In the genomic region with DNA sequence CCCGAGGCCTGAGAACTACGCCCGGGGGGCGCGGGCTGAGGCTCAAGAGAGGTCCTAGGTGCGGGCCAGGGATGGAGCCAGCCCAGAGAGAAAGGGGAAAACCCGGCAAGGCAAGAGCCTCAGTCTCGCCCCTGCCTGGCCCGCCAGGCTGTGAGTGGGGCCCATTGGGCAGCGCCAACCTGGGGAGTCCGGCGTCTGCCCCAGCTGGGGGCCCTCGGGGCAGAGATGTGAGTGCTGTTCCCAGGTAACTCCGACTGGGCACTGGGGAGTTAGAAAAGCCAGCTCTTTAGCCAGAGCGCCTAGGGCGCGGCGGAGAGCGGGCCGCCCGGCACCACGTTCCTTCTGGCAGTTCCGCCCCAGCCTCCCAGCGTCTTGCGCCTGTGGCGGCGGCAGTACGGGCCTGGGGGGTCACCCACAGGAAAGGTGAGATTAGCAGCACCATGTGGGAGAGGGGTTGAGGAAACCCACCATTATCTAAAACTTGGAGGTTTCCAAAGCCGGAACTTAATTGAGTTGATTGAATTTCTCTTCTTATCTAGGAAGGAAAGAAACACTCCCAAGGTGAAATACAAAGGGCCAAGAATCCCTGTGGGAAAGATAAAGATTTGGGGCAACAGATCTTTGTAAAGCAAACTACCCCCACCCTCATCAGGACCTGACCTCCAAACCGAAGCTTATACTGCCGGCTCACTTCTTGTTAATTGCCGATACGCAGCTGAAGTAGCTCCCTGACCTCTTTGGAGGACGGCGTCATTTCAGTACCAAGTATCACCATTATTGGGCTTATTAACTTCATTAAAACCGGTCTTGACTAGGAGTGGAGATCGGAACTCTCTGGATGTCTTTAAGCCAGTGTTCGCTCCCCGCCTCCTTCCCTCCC, we compare ENCODE assay signal across 24 cellular contexts. TPM values are rescaled to one million over a fixed set of nuclear protein-coding genes. Genes with fewer than 3 reads are reported as not detected.
DNase-seq lines count a peak whose midpoint lies in the region; ATAC-seq and TF ChIP-seq lines count a peak whose summit lies in the region.
"Had no signal": no experiment of that assay in that cellular context is flagged by ENCODE, and none has a peak within 500 bp of the region (broad histone marks: within the 10 kb centered on the region; RNA-seq: fewer than 3 reads in every experiment).

No MANE protein-coding gene starts in this region.

- TF ChIP-seq CTCF in glutamatergic neuron (IDR thresholded peaks at IDR 0.05; ENCODE audit: partially characterized antibody, unreplicated experiment) = no peak

- no peak overlapping the region for H3K4ac ChIP-seq in trophoblast cell (ENCODE audit: low read depth, low read length)

- no peak overlapping the region for H3K27ac Mint-ChIP-seq in glutamatergic neuron (ENCODE audit: unreplicated experiment)
- H3K27ac Mint-ChIP-seq: activated CD8-positive, alpha-beta memory T cell treated with anti-CD3 and anti-CD28 coated beads, Interleukin-2, amount 10 ng/mL, durations not matched to agents 7 days and 5 days; CD14-positive monocyte; immature natural killer cell; naive thymus-derived CD4-positive, alpha-beta T cell; progenitor cell of endocrine pancreas; T-helper 1 cell treated with Interleukin-12 subunit alpha and Interleukin-12 subunit beta and Interleukin-4 antibody, amounts not matched to agents 30 μg/mL and 1 μg/mL, for 36 hours had no signal

- peaks cover 77% of the 10 kb centered on the region for H3K27me3 ChIP-seq in trophoblast cell (ENCODE audit: insufficient read depth, low read length)

- no CpG with 5 or more reads among the region's 39 CpGs for WGBS in trophoblast cell (ENCODE audit: extremely low coverage, insufficient coverage, insufficient read length)

- ATAC-seq in activated CD4-positive, CD25-positive, alpha-beta regulatory T cell treated with anti-CD3 and anti-CD28 coated beads, Interleukin-2, amount 50 U/mL, for 24 hours = no peak
- ATAC-seq: activated CD8-positive, alpha-beta memory T cell treated with anti-CD3 and anti-CD28 coated beads, Interleukin-2, amount 10 ng/mL, durations not matched to agents 7 days and 5 days; naive thymus-derived CD4-positive, alpha-beta T cell had no signal

- no peak overlapping the region for H3K18ac ChIP-seq in trophoblast cell (ENCODE audit: low read length)

- no peak overlapping the region for H2AK5ac ChIP-seq in trophoblast cell (ENCODE audit: low read length)

- peak overlapping the region; percentile 59 for H2AFZ ChIP-seq in trophoblast cell (ENCODE audit: insufficient read depth, low read length, poor library complexity)

- H3K4me1 ChIP-seq in trophoblast cell (ENCODE audit: control insufficient read depth in 1 of 2, insufficient read depth in 2 of 2, low read length in 2 of 2) = peaks cover 19 to 29% of the 10 kb centered on the region in 2 experiments

- peaks cover 3% of the 10 kb centered on the region for H3K9me3 ChIP-seq in trophoblast cell (ENCODE audit: insufficient read depth, low read depth, low read length)

- no peak overlapping the region for H3K27ac ChIP-seq in trophoblast cell (ENCODE audit: low read depth, low read length)

- H2BK120ac ChIP-seq in trophoblast cell (ENCODE audit: insufficient read depth, low read length, poor library complexity) = no peak overlapping the region

- peaks cover 5% of the 10 kb centered on the region for H3K9me3 Mint-ChIP-seq in glutamatergic neuron (ENCODE audit: unreplicated experiment)
- H3K9me3 Mint-ChIP-seq: T-helper 1 cell treated with Interleukin-12 subunit alpha and Interleukin-12 subunit beta and Interleukin-4 antibody, amounts not matched to agents 30 μg/mL and 1 μg/mL, for 36 hours had no signal

- H3K36me3 Mint-ChIP-seq in glutamatergic neuron (ENCODE audit: unreplicated experiment) = no peaks in the 10 kb centered on the region
- H3K36me3 Mint-ChIP-seq: activated CD8-positive, alpha-beta memory T cell treated with anti-CD3 and anti-CD28 coated beads, Interleukin-2, amount 10 ng/mL, durations not matched to agents 7 days and 5 days had no signal

- H3K27me3 Mint-ChIP-seq in glutamatergic neuron (ENCODE audit: unreplicated experiment) = peaks cover 25% of the 10 kb centered on the region

- no peak overlapping the region for H4K12ac ChIP-seq in trophoblast cell (ENCODE audit: low read depth, low read length)

- H4K91ac ChIP-seq in trophoblast cell (ENCODE audit: low read depth, low read length) = no peak overlapping the region

- no peak overlapping the region for H2BK5ac ChIP-seq in trophoblast cell (ENCODE audit: low read depth, low read length, poor library complexity)

- H2BK12ac ChIP-seq in trophoblast cell (ENCODE audit: low read length) = no peak overlapping the region

- no peaks in the 10 kb centered on the region for H3K79me1 ChIP-seq in trophoblast cell (ENCODE audit: low read length)

- H3K4me2 ChIP-seq in trophoblast cell (ENCODE audit: low read length) = peak overlapping the region; percentile 62

- peak; percentile 74 for DNase-seq in ELF-1 (ENCODE audit: low read depth, low spot score)
- peak; percentile 89 for DNase-seq in NCI-H82 (lab: John Stamatoyannopoulos, UW)
- no peak for DNase-seq in glutamatergic neuron
- DNase-seq in trophoblast cell = no peak
- no peak for DNase-seq in anterior cingulate cortex (lab: John Stamatoyannopoulos, UW)
- no peak for DNase-seq in epidermal melanocyte (ENCODE audit: insufficient read length, low spot score)
- no peak for DNase-seq in SW480 (ENCODE audit: low spot score)
- DNase-seq: activated CD8-positive, alpha-beta memory T cell treated with anti-CD3 and anti-CD28 coated beads, Interleukin-2, amount 10 ng/mL, durations not matched to agents 7 days and 5 days; activated effector memory CD4-positive, alpha-beta T cell treated with Interleukin-2 at 50 U/mL for 16 hours; amniotic stem cell; DMS153; foreskin melanocyte; immature natural killer cell; naive thymus-derived CD4-positive, alpha-beta T cell; NCI-H2029 treated with DMSO at 0.1 percent for 48 hours; NCI-H510A; Right ventricle myocardium superior; stimulated activated CD4-positive, alpha-beta T cell treated with anti-CD3 and anti-CD28 coated beads, Interleukin-15, amount 100 ng/mL, for 24 hours; stimulated activated naive CD4-positive, alpha-beta T cell treated with Interleukin-2 at 50 U/mL for 16 hours had no signal

- no peak overlapping the region for H3K23ac ChIP-seq in trophoblast cell (ENCODE audit: low read length)

- peak overlapping the region; percentile 6 for H3K4me3 Mint-ChIP-seq in glutamatergic neuron (ENCODE audit: unreplicated experiment)
- H3K4me3 Mint-ChIP-seq: activated CD8-positive, alpha-beta memory T cell treated with anti-CD3 and anti-CD28 coated beads, Interleukin-2, amount 10 ng/mL, durations not matched to agents 7 days and 5 days; immature natural killer cell; naive thymus-derived CD4-positive, alpha-beta T cell; T-helper 1 cell treated with Interleukin-12 subunit alpha and Interleukin-12 subunit beta and Interleukin-4 antibody, amounts not matched to agents 30 μg/mL and 1 μg/mL, for 36 hours had no signal

- peaks cover 2% of the 10 kb centered on the region for H3K4me1 Mint-ChIP-seq in glutamatergic neuron (ENCODE audit: low read depth, unreplicated experiment)
- H3K4me1 Mint-ChIP-seq: activated CD8-positive, alpha-beta memory T cell treated with anti-CD3 and anti-CD28 coated beads, Interleukin-2, amount 10 ng/mL, durations not matched to agents 7 days and 5 days had no signal

- no peaks in the 10 kb centered on the region for H3K36me3 ChIP-seq in trophoblast cell (ENCODE audit: control insufficient read depth in 1 of 2, insufficient read depth in 2 of 2, low read length in 2 of 2)

- H3K79me2 ChIP-seq in trophoblast cell (ENCODE audit: control insufficient read depth, insufficient read depth, low read length, poor library complexity) = no peaks in the 10 kb centered on the region

- no peak overlapping the region for H3K14ac ChIP-seq in trophoblast cell (ENCODE audit: low read length)

- H3K4me3 ChIP-seq in trophoblast cell (ENCODE audit: low read depth, low read length) = no peak overlapping the region
- H3K4me3 ChIP-seq: lung had no signal

- no peak overlapping the region for H4K8ac ChIP-seq in trophoblast cell (ENCODE audit: low read depth, low read length)

- no peak overlapping the region for H3K9ac ChIP-seq in trophoblast cell (ENCODE audit: low read length)

RNA-seq across cellular contexts. Expression of a gene that starts 11.6 kb away (rescaled TPM):
- 18.8 TPM for total RNA-seq in glutamatergic neuron (ENCODE audit: unreplicated experiment)
- 0.01 TPM in 1 of 2 replicates, not detected in the other for polyA plus RNA-seq in trophoblast cell (2013)
- total RNA-seq: activated CD8-positive, alpha-beta memory T cell treated with anti-CD3 and anti-CD28 coated beads, Interleukin-2, amount 10 ng/mL, durations not matched to agents 7 days and 5 days; lung; naive thymus-derived CD4-positive, alpha-beta T cell; progenitor cell of endocrine pancreas; Right ventricle myocardium superior had no signal
- polyA plus RNA-seq: CD14-positive monocyte; immature natural killer cell; lung; naive thymus-derived CD4-positive, alpha-beta T cell had no signal

Comparison
In these comparisons a context has a peak if more than half of its experiments do, and no peak if none do; other contexts are left out.
1. DNase-seq: peak in ELF-1 (single experiment) and NCI-H82 (single experiment); none in glutamatergic neuron (single experiment), trophoblast cell (0 of 2), anterior cingulate cortex (0 of 58), epidermal melanocyte (single experiment) and SW480 (single experiment).